In genomic region chr9:5698810-5699556, GRCh38 we compare ENCODE assay signal across 1 cellular context.
TF ChIP-seq lines count a peak whose summit lies in the region.

No MANE protein-coding gene starts in this region.

TF ChIP-seq in WTC11, 78 proteins besides CTCF, POLR2A, EP300 and RAD21 (continued from another document):
- no peak for TF ChIP-seq PRRX2 (CRISPR knock-in tag; IDR thresholded peaks at IDR 0.05)
- TF ChIP-seq TEAD4 (CRISPR knock-in tag; IDR thresholded peaks at IDR 0.05): no peak
- TF ChIP-seq FOXK1 (CRISPR knock-in tag; IDR thresholded peaks at IDR 0.05): no peak
- TF ChIP-seq KAT7 (CRISPR knock-in tag; IDR thresholded peaks at IDR 0.05; ENCODE audit: borderline replicate concordance): no peak
- no peak for TF ChIP-seq PRDM15 (CRISPR knock-in tag; IDR thresholded peaks at IDR 0.05)
- no peak for TF ChIP-seq FOXP1 (CRISPR knock-in tag; IDR thresholded peaks at IDR 0.05; ENCODE audit: borderline replicate concordance)
- TF ChIP-seq FOXP4 (CRISPR knock-in tag; IDR thresholded peaks at IDR 0.05): no peak
- no peak for TF ChIP-seq SP1 (CRISPR knock-in tag; conservative IDR thresholded peaks at IDR 0.05)
- no peak for TF ChIP-seq IRF2 (CRISPR knock-in tag; IDR thresholded peaks at IDR 0.05; ENCODE audit: borderline replicate concordance, low read depth)
- TF ChIP-seq MXD4 (CRISPR knock-in tag; IDR thresholded peaks at IDR 0.05; ENCODE audit: borderline replicate concordance): no peak
- no peak for TF ChIP-seq ATF6 (CRISPR knock-in tag; IDR thresholded peaks at IDR 0.05)
